30 cellular contexts compared by ENCODE assay signal in genomic region chrX:82748901-82749505, GRCh38.
DNase-seq lines count a peak whose midpoint lies in the region; ATAC-seq and TF ChIP-seq lines count a peak whose summit lies in the region.
"Had no signal": no experiment of that assay in that cellular context is flagged by ENCODE, and none has a peak within 500 bp of the region (broad histone marks: within the 10 kb centered on the region; RNA-seq: fewer than 3 reads in every experiment).

No MANE protein-coding gene starts in this region.

- H3K36me3 Mint-ChIP-seq in WTC11, result no peaks in the 10 kb centered on the region
- H3K36me3 Mint-ChIP-seq: CD14-positive monocyte; memory B cell; naive B cell; stimulated activated naive B cell treated with anti-CD40 and anti-IgM and Interleukin-4, amounts not matched to agents 10 μg/mL and 1 μg/mL and 100 μg/mL, for 72 hours had no signal

- CTCF ChIA-PET in WTC11 (lab: Charles Lee), result no interaction called here

- in situ Hi-C loops in Caki2 (cut with HindIII; ENCODE audit: low pct_unique_long_range_greater_than_20kb, low sequenced_read_pairs), result no loop called here
- in situ Hi-C loops in astrocyte of the spinal cord (cut with HindIII; ENCODE audit: low sequenced_read_pairs), result no loop called here

- ATAC-seq in WTC11 (no peak), HG02798 (IDR thresholded peaks at IDR 0.05; ENCODE audit: poor library complexity, unreplicated experiment) (no peak), HG02840 (IDR thresholded peaks at IDR 0.05; ENCODE audit: low FRiP score, unreplicated experiment) (no peak)
- ATAC-seq: gastroesophageal sphincter; HepG2; stimulated activated naive B cell treated with anti-CD40 and anti-IgM and Interleukin-4, amounts not matched to agents 10 μg/mL and 1 μg/mL and 100 μg/mL, for 72 hours had no signal

- H3K4me3 ChIP-seq in astrocyte of the spinal cord (ENCODE audit: low read depth, low read length), result no peak overlapping the region
- H3K4me3 ChIP-seq: gastroesophageal sphincter, skin epidermis, thoracic aorta had no signal

- H3K9me3 Mint-ChIP-seq in WTC11, result no peaks in the 10 kb centered on the region
- H3K9me3 Mint-ChIP-seq: activated CD4-positive, alpha-beta memory T cell treated with anti-CD3 and anti-CD28 coated beads, Interleukin-2, amount 10 ng/mL, durations not matched to agents 7 days and 5 days; central memory CD8-positive, alpha-beta T cell; HFFc6; memory B cell had no signal

- peak; percentile 9 for DNase-seq in Caki2 (ENCODE audit: low read depth)
- peak; percentile 37 for DNase-seq in astrocyte of the spinal cord (ENCODE audit: low read depth, low spot score)
- DNase-seq in foreskin melanocyte, result peak; percentile 19
- no peak for DNase-seq in WTC11 (ENCODE audit: low spot score)
- DNase-seq in stimulated activated CD8-positive, alpha-beta memory T cell treated with anti-CD3 and anti-CD28 coated beads, Interleukin-4, amount 100 ng/mL, for 48 hours, result no peak
- DNase-seq: activated CD4-positive, alpha-beta memory T cell treated with anti-CD3 and anti-CD28 coated beads, Interleukin-2, amount 10 ng/mL, durations not matched to agents 7 days and 5 days; activated effector memory CD4-positive, alpha-beta T cell treated with anti-CD3 and anti-CD28 coated beads, Interleukin-2, amount 50 U/mL, for 16 hours; activated T-cell treated with anti-CD3 and anti-CD28 coated beads for 4 hours; DMS 273 treated with DMSO at 0.1 percent for 48 hours; HFFc6; kidney glomerular epithelial cell; naive B cell; NCI-H1105 treated with DMSO at 0.1 percent for 48 hours; NCI-H2081; NCI-H446; nucleus accumbens; RPMI8226; stimulated activated CD4-positive, alpha-beta T cell treated with anti-CD3 and anti-CD28 coated beads, Interleukin-1b, Interleukin-23, amount 100 ng/mL, for 48 hours; stimulated activated naive B cell treated with anti-CD40 and anti-IgM and Interleukin-4, amounts not matched to agents 10 μg/mL and 1 μg/mL and 100 μg/mL, for 72 hours; T1000 had no signal

- no peak for TF ChIP-seq EP300 in Ishikawa (IDR thresholded peaks at IDR 0.05; ENCODE audit: borderline replicate concordance)

- TF ChIP-seq CTCF in astrocyte of the spinal cord (IDR thresholded peaks at IDR 0.05; ENCODE audit: low read depth, low read length) (no peak), WTC11 (IDR thresholded peaks at IDR 0.05) (no peak)

- H3K27ac Mint-ChIP-seq in WTC11, result no peak overlapping the region
- H3K27ac Mint-ChIP-seq: activated CD4-positive, alpha-beta memory T cell treated with anti-CD3 and anti-CD28 coated beads, Interleukin-2, amount 10 ng/mL, durations not matched to agents 7 days and 5 days; CD14-positive monocyte; HFFc6; memory B cell; naive B cell; stimulated activated naive B cell treated with anti-CD40 and anti-IgM and Interleukin-4, amounts not matched to agents 10 μg/mL and 1 μg/mL and 100 μg/mL, for 72 hours had no signal

- POLR2A ChIA-PET in WTC11 (lab: Charles Lee), result no interaction called here

- H3K27me3 Mint-ChIP-seq in WTC11 (ENCODE audit: low read depth), result no peaks in the 10 kb centered on the region
- H3K27me3 Mint-ChIP-seq: activated CD4-positive, alpha-beta memory T cell treated with anti-CD3 and anti-CD28 coated beads, Interleukin-2, amount 10 ng/mL, durations not matched to agents 7 days and 5 days; central memory CD8-positive, alpha-beta T cell; memory B cell; naive B cell; stimulated activated naive B cell treated with anti-CD40 and anti-IgM and Interleukin-4, amounts not matched to agents 10 μg/mL and 1 μg/mL and 100 μg/mL, for 72 hours had no signal

- H3K4me3 Mint-ChIP-seq in WTC11, result no peak overlapping the region
- H3K4me3 Mint-ChIP-seq: activated CD4-positive, alpha-beta memory T cell treated with anti-CD3 and anti-CD28 coated beads, Interleukin-2, amount 10 ng/mL, durations not matched to agents 7 days and 5 days; CD14-positive monocyte; central memory CD8-positive, alpha-beta T cell; HFFc6; memory B cell; naive B cell; stimulated activated naive B cell treated with anti-CD40 and anti-IgM and Interleukin-4, amounts not matched to agents 10 μg/mL and 1 μg/mL and 100 μg/mL, for 72 hours had no signal

- TF ChIP-seq RAD21 in Ishikawa (IDR thresholded peaks at IDR 0.05; ENCODE audit: low read depth), result no peak

- H3K4me1 Mint-ChIP-seq in WTC11, result peaks cover 29% of the 10 kb centered on the region
- H3K4me1 Mint-ChIP-seq: activated CD4-positive, alpha-beta memory T cell treated with anti-CD3 and anti-CD28 coated beads, Interleukin-2, amount 10 ng/mL, durations not matched to agents 7 days and 5 days; CD14-positive monocyte; central memory CD8-positive, alpha-beta T cell; memory B cell; naive B cell; stimulated activated naive B cell treated with anti-CD40 and anti-IgM and Interleukin-4, amounts not matched to agents 10 μg/mL and 1 μg/mL and 100 μg/mL, for 72 hours had no signal

TF ChIP-seq in Ishikawa, 13 proteins besides CTCF, POLR2A, EP300 and RAD21:
- TF ChIP-seq USF1 (IDR thresholded peaks at IDR 0.05), result no peak
- TF ChIP-seq TEAD4 (IDR thresholded peaks at IDR 0.05), result peak; percentile 53

TF ChIP-seq in WTC11, 78 proteins besides CTCF, POLR2A, EP300 and RAD21 (continues in another document):
- TF ChIP-seq GABPB1 (CRISPR knock-in tag; IDR thresholded peaks at IDR 0.05) (no peak), USF1 (CRISPR knock-in tag; IDR thresholded peaks at IDR 0.05) (no peak), E2F4 (CRISPR knock-in tag; IDR thresholded peaks at IDR 0.05; ENCODE audit: borderline replicate concordance, low read depth) (no peak), CBFB (CRISPR knock-in tag; IDR thresholded peaks at IDR 0.05; ENCODE audit: low read depth) (no peak), NFYB (CRISPR knock-in tag; conservative IDR thresholded peaks at IDR 0.05; ENCODE audit: low read depth) (no peak), STAT6 (CRISPR knock-in tag; conservative IDR thresholded peaks at IDR 0.05; ENCODE audit: low read depth) (no peak), MXD4 (CRISPR knock-in tag; IDR thresholded peaks at IDR 0.05; ENCODE audit: borderline replicate concordance) (no peak), FOXP4 (CRISPR knock-in tag; IDR thresholded peaks at IDR 0.05) (no peak)

Comparison
In these comparisons a context has a peak if more than half of its experiments do, and no peak if none do; other contexts are left out.
1. DNase-seq: peak in Caki2 (single experiment), astrocyte of the spinal cord (single experiment) and foreskin melanocyte (single experiment); none in WTC11 (single experiment) and stimulated activated CD8-positive, alpha-beta memory T cell treated with anti-CD3 and anti-CD28 coated beads, Interleukin-4, amount 100 ng/mL, for 48 hours (single experiment).